ENCODE assay signal across 8 cellular contexts in genomic region chr5:44652674-44653073, GRCh38.
"Had no signal": no experiment of that assay in that cellular context is flagged by ENCODE, and none has a peak within 500 bp of the region (broad histone marks: within the 10 kb centered on the region; RNA-seq: fewer than 3 reads in every experiment).

No MANE protein-coding gene starts in this region.

- H3K9me3 ChIP-seq: HAP-1 had no signal

- H3K36me3 ChIP-seq: HAP-1 had no signal

- H3K4me3 ChIP-seq: GM23248, HAP-1 had no signal

- H3K27ac ChIP-seq: GM23248, HL-60 had no signal

- H2AFZ ChIP-seq: GM23248 had no signal

- H3K9ac ChIP-seq: GM23248 had no signal

- ATAC-seq: HCT116, HepG2 had no signal

- DNase-seq: GM23248, GOT3, H7, HFFc6 had no signal
